ENCODE assay signal across 8 cellular contexts in the genomic region with DNA sequence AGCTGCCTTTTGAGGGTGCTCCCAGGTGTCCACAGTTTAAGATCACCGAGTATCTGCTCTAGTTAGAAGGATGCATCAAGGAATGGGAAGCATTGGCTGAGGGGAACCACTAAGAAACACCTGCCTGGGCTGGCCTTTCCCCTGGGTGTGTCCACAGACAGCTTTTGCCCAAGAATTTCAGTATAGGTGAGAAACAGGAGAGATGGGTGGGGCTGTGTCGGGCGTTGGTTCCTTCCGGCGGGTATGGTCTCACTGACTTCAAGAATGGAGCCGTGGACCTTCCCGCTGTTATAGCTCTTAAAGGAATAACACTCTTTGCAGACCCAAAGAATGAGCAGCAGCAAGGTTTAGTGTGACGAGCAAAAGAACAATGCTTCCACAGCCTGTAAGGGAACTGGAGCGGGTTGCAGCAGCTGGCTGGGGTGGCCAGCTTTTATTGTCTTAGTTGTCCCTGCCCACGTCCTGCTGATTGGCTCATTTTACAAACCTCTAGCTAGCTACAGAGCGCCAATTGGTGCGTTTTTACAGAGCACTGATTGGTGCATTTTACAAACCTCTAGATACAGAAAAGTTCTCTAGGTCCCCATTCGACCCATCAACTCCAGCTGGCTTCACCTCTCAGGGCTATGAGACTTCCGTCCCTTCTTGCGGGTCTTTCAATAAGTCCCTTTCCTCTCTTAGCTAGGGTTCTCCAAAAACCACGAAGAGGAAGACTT. TPM values are rescaled to one million over a fixed set of nuclear protein-coding genes. Genes with fewer than 3 reads are reported as not detected.
A peak's percentile ranks its signal among the peaks of the same experiment; 100 is the strongest.
DNase-seq lines count a peak whose midpoint lies in the region; ATAC-seq and TF ChIP-seq lines count a peak whose summit lies in the region.

No MANE protein-coding gene starts in this region.

- TSS peak; percentile 24 for BruUV-seq in mammary epithelial cell (replicated peaks; lab: Mats Ljungman, UMichigan)

- H2AFZ ChIP-seq in mammary epithelial cell (ENCODE audit: low read depth, low read length) = peak overlapping the region; percentile 78

- 84% methylated on average over 16 of the region's 16 CpGs for WGBS in mammary epithelial cell (ENCODE audit: low coverage, missing lambda C conversion rate)
- WGBS in right lobe of liver (ENCODE audit: insufficient coverage, low coverage, low lambda C conversion rate, missing lambda C conversion rate) = 73% methylated on average over 11 of the region's 16 CpGs

- H3K27ac ChIP-seq in mammary epithelial cell (ENCODE audit: insufficient read depth, low read depth, low read length) (peak overlapping the region; percentile 32), right lobe of liver (peak overlapping the region; percentile 42 to 95 (median 52)), thoracic aorta (peak overlapping the region; percentile 99 to 100)

- peaks cover 27% of the 10 kb centered on the region for H3K4me1 ChIP-seq in mammary epithelial cell (ENCODE audit: insufficient read depth, low read length)
- H3K4me1 ChIP-seq in right lobe of liver = no peaks in the 10 kb centered on the region
- H3K4me1 ChIP-seq in thoracic aorta (ENCODE audit: control insufficient read depth in 1 of 2, low read depth in 2 of 2) = peaks cover 4 to 10% of the 10 kb centered on the region in 2 donors

- CTCF ChIA-PET in mammary epithelial cell (lab: Charles Lee; ENCODE audit: low non-redundant PET) = no interaction called here

- dilution Hi-C loops in mammary epithelial cell (cut with HindIII; ENCODE audit: low sequenced_read_pairs) = loop anchor here (5.0 to 10.0 kb wide), 3 partner anchors 33 to 860 kb away; partner anchors contain the start of genes LBHD1, UBXN1 and UQCC3

- peaks cover 11% of the 10 kb centered on the region for H3K79me2 ChIP-seq in mammary epithelial cell (ENCODE audit: insufficient read depth, low read length)

- in situ Hi-C loops in mammary epithelial cell (cut with MboI; ENCODE audit: low sequenced_read_pairs in 2 of 2) = no loop called here

- intact Hi-C loops in mammary epithelial cell (cut with micrococcal nuclease) (no loop called here), right lobe of liver (cut with DNase I) (no loop called here)

- DNase-seq in NCI-H345 (lab: John Stamatoyannopoulos, UW) (peak; percentile 71), NCI-H345 treated with DMSO at 0.1 percent for 48 hours (lab: John Stamatoyannopoulos, UW; ENCODE audit: unreplicated experiment) (no peak), NCI-H226 (peak; percentile 42), mammary epithelial cell (peak; percentile 17), right lobe of liver (no peak), thoracic aorta (ENCODE audit: low spot score) (no peak)

- no peak overlapping the region for H3K9ac ChIP-seq in mammary epithelial cell (ENCODE audit: insufficient read depth, low read length)

- no peaks in the 10 kb centered on the region for H4K20me1 ChIP-seq in mammary epithelial cell (ENCODE audit: insufficient read depth, low read length)

- TF ChIP-seq POLR2A in right lobe of liver (IDR thresholded peaks at IDR 0.05) = no peak

- H3K4me2 ChIP-seq in mammary epithelial cell (ENCODE audit: insufficient read depth, low read depth, low read length) = peak overlapping the region; percentile 95

- ATAC-seq in right lobe of liver = no peak
- peak; percentile 8 for ATAC-seq in thoracic aorta (ENCODE audit: insufficient number of reproducible peaks, low FRiP score, low read depth)
- ATAC-seq in GM19328 (IDR thresholded peaks at IDR 0.05; ENCODE audit: unreplicated experiment) = no peak
- ATAC-seq in GM21737 (IDR thresholded peaks at IDR 0.05; ENCODE audit: unreplicated experiment) = no peak

- H3K27me3 ChIP-seq in mammary epithelial cell (ENCODE audit: insufficient read depth, low read length) (no peaks in the 10 kb centered on the region), right lobe of liver (no peaks in the 10 kb centered on the region), thoracic aorta (replicated peaks; ENCODE audit: insufficient read depth) (no peaks in the 10 kb centered on the region)

- H3K36me3 ChIP-seq in mammary epithelial cell (ENCODE audit: insufficient read depth, low read length) (peaks cover 9% of the 10 kb centered on the region), right lobe of liver (peaks cover 0 to 20% (median 9%) of the 10 kb centered on the region in 4 donors), thoracic aorta (peaks cover 20% of the 10 kb centered on the region)

- no peak for TF ChIP-seq CTCF in mammary epithelial cell (conservative IDR thresholded peaks at IDR 0.05 in 1 of 2, IDR thresholded peaks at IDR 0.05 in 1 of 2; ENCODE audit: extremely low read depth in 1 of 2, insufficient read depth in 1 of 2, low read depth in 1 of 2, low read length in 2 of 2)
- TF ChIP-seq CTCF in right lobe of liver (IDR thresholded peaks at IDR 0.05) = no peak
- TF ChIP-seq CTCF in thoracic aorta (IDR thresholded peaks at IDR 0.05) = no peak

- H3K9me3 ChIP-seq in mammary epithelial cell (replicated peaks; ENCODE audit: insufficient read depth, low read length) (no peaks in the 10 kb centered on the region), right lobe of liver (no peaks in the 10 kb centered on the region), thoracic aorta (no peaks in the 10 kb centered on the region)

- peak overlapping the region in 2 of 3 experiments; percentile 52 to 64 for H3K4me3 ChIP-seq in mammary epithelial cell (replicated peaks in 1 of 3; ENCODE audit: insufficient read depth in 1 of 3, low read depth in 2 of 3, low read length in 3 of 3)
- H3K4me3 ChIP-seq in right lobe of liver = peak overlapping the region; percentile 15 to 68 (median 64)
- peak overlapping the region; percentile 92 for H3K4me3 ChIP-seq in thoracic aorta

RNA-seq across cellular contexts. Expression of gene FADS1, which starts 2.4 kb away (rescaled TPM):
- 10 to 100 TPM; 32.9 to 38.8 TPM for total RNA-seq in mammary epithelial cell
- 56.1 TPM for polyA plus RNA-seq in mammary epithelial cell
- polyA minus RNA-seq in mammary epithelial cell = 31.0 TPM
- 10 to 100 TPM; 18.3 to 87.6 (median 34.8) TPM for total RNA-seq in right lobe of liver
- 10 to 100 TPM; 39.0 to 52.9 TPM for total RNA-seq in thoracic aorta

RNA-seq across cellular contexts. Expression of gene FADS2, which starts 13.7 kb away (rescaled TPM):
- 100 to 1,000 TPM in 1 of 2 donors, 10 to 100 TPM in 1; 70.7 to 222 TPM for total RNA-seq in mammary epithelial cell
- 314 TPM for polyA plus RNA-seq in mammary epithelial cell
- 502 TPM for polyA minus RNA-seq in mammary epithelial cell
- total RNA-seq in right lobe of liver = 100 to 1,000 TPM in 4 of 6 experiments, 1 to 10 TPM in 2; 4.2 to 166 (median 110) TPM
- total RNA-seq in thoracic aorta = 100 to 1,000 TPM in 1 of 2 donors, 10 to 100 TPM in 1; 89.2 to 234 TPM

RNA-seq across cellular contexts. Expression of gene FEN1, which starts 21.7 kb away (rescaled TPM):
- total RNA-seq in mammary epithelial cell (10 to 100 TPM; 11.7 to 46.1 TPM), right lobe of liver (10 to 100 TPM in 2 of 6 experiments, 1 to 10 TPM in 4; 4.0 to 13.3 (median 5.4) TPM), thoracic aorta (1 to 10 TPM; 4.5 to 5.4 TPM)
- polyA plus RNA-seq in mammary epithelial cell = 65.0 TPM
- 96.1 TPM for polyA minus RNA-seq in mammary epithelial cell

RNA-seq across cellular contexts. Expression of gene TMEM258, which starts 22.0 kb away (rescaled TPM):
- total RNA-seq in mammary epithelial cell (10 to 100 TPM; 48.2 to 99.7 TPM), right lobe of liver (10 to 100 TPM; 31.6 to 74.5 (median 55.3) TPM), thoracic aorta (10 to 100 TPM; 17.3 to 63.6 TPM)
- polyA plus RNA-seq in mammary epithelial cell = 202 TPM
- 79.7 TPM for polyA minus RNA-seq in mammary epithelial cell

Comparison
In these comparisons a context has a peak if more than half of its experiments do, and no peak if none do; other contexts are left out.
1. DNase-seq: peak in NCI-H345 (single experiment), NCI-H226 (single experiment) and mammary epithelial cell (single experiment); none in NCI-H345 treated with DMSO at 0.1 percent for 48 hours (single experiment), right lobe of liver (0 of 3) and thoracic aorta (single experiment).
2. H3K27ac ChIP-seq: peak in every context shown above with its lines; median percentile 100 in thoracic aorta; 52 in right lobe of liver; 32 in mammary epithelial cell.
3. Peak in every context shown above with its lines, with median percentiles within 50 percentile points of each other: H3K4me3 ChIP-seq.